ENCODE assay signal across 1 cellular context in the genomic region with DNA sequence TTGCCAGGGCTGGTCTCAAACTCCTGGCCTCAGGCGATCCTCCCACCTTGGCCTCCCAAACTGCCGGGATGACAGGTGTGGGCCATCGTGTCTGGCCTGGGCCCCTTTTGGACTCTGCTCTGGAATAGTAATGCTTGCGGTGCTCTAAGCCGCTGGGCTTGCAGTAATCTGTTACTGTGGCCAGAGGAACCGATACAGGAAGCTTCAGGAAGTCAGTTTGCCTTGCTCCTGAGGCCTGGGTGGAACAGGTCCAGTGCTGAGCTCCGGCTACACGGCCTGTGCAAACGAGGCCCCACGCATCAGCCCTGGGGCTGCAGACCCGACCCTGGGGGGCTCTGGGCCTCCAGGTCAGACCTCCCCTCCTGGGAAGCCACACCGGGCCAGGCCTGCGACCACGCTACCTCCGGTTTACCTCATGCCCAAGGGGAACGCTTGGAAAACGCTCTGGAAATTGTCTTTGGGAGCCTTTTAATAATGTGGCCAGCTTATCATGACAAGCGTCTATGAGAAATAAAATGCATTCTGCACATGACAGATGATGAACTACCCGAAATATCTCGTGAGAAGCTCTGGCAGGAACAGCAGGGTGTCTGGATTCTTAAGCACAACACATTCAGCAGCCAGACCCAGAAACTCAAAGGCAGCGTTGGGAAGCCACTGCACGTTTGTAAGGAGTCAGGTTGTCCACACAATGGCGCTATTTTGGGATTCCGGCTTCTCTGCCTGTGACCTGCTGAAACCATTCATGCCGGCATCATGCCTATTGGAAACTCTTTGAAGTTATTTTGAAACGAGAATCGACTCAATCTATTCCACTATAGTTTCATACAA.
TF ChIP-seq lines count a peak whose summit lies in the region.

No MANE protein-coding gene starts in this region.

TF ChIP-seq in HepG2, 621 proteins besides CTCF, POLR2A, EP300 and RAD21 (continued from another document and continues in another):
- TF ChIP-seq ZBTB37 (CRISPR knock-in tag; IDR thresholded peaks at IDR 0.05), result no peak
- no peak for TF ChIP-seq ZNF552 (CRISPR knock-in tag; IDR thresholded peaks at IDR 0.05; ENCODE audit: borderline replicate concordance)
- no peak; the same call in none of the 2 replicates for TF ChIP-seq KAT7 (CRISPR knock-in tag; IDR thresholded peaks at IDR 0.05; ENCODE audit: borderline replicate concordance)
- no peak for TF ChIP-seq ZBTB21 (CRISPR knock-in tag; IDR thresholded peaks at IDR 0.05)
- no peak for TF ChIP-seq HMG20B (CRISPR knock-in tag; conservative IDR thresholded peaks at IDR 0.05)
- TF ChIP-seq ZNF652 (CRISPR knock-in tag; IDR thresholded peaks at IDR 0.05; ENCODE audit: borderline replicate concordance, low read depth), result no peak
- TF ChIP-seq, protein P1, sequence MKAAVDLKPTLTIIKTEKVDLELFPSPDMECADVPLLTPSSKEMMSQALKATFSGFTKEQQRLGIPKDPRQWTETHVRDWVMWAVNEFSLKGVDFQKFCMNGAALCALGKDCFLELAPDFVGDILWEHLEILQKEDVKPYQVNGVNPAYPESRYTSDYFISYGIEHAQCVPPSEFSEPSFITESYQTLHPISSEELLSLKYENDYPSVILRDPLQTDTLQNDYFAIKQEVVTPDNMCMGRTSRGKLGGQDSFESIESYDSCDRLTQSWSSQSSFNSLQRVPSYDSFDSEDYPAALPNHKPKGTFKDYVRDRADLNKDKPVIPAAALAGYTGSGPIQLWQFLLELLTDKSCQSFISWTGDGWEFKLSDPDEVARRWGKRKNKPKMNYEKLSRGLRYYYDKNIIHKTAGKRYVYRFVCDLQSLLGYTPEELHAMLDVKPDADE (CRISPR knock-in tag; IDR thresholded peaks at IDR 0.05), result no peak
- TF ChIP-seq ARID3A (IDR thresholded peaks at IDR 0.05; ENCODE audit: low read depth, low read length), result no peak
- TF ChIP-seq HOXA5 (CRISPR knock-in tag; IDR thresholded peaks at IDR 0.05), result no peak
- no peak for TF ChIP-seq ARID4A (CRISPR knock-in tag; IDR thresholded peaks at IDR 0.05; ENCODE audit: borderline replicate concordance)
- peak; percentile 76 for TF ChIP-seq ZFX (CRISPR knock-in tag; IDR thresholded peaks at IDR 0.05; ENCODE audit: low read depth)
- TF ChIP-seq, protein P2, sequence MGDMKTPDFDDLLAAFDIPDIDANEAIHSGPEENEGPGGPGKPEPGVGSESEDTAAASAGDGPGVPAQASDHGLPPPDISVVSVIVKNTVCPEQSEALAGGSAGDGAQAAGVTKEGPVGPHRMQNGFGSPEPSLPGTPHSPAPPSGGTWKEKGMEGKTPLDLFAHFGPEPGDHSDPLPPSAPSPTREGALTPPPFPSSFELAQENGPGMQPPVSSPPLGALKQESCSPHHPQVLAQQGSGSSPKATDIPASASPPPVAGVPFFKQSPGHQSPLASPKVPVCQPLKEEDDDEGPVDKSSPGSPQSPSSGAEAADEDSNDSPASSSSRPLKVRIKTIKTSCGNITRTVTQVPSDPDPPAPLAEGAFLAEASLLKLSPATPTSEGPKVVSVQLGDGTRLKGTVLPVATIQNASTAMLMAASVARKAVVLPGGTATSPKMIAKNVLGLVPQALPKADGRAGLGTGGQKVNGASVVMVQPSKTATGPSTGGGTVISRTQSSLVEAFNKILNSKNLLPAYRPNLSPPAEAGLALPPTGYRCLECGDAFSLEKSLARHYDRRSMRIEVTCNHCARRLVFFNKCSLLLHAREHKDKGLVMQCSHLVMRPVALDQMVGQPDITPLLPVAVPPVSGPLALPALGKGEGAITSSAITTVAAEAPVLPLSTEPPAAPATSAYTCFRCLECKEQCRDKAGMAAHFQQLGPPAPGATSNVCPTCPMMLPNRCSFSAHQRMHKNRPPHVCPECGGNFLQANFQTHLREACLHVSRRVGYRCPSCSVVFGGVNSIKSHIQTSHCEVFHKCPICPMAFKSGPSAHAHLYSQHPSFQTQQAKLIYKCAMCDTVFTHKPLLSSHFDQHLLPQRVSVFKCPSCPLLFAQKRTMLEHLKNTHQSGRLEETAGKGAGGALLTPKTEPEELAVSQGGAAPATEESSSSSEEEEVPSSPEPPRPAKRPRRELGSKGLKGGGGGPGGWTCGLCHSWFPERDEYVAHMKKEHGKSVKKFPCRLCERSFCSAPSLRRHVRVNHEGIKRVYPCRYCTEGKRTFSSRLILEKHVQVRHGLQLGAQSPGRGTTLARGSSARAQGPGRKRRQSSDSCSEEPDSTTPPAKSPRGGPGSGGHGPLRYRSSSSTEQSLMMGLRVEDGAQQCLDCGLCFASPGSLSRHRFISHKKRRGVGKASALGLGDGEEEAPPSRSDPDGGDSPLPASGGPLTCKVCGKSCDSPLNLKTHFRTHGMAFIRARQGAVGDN (CRISPR knock-in tag; IDR thresholded peaks at IDR 0.05), result peak; percentile 74
- TF ChIP-seq SPEN (CRISPR knock-in tag; IDR thresholded peaks at IDR 0.05; ENCODE audit: low read depth), result peak; percentile 51
- TF ChIP-seq, protein P3, sequence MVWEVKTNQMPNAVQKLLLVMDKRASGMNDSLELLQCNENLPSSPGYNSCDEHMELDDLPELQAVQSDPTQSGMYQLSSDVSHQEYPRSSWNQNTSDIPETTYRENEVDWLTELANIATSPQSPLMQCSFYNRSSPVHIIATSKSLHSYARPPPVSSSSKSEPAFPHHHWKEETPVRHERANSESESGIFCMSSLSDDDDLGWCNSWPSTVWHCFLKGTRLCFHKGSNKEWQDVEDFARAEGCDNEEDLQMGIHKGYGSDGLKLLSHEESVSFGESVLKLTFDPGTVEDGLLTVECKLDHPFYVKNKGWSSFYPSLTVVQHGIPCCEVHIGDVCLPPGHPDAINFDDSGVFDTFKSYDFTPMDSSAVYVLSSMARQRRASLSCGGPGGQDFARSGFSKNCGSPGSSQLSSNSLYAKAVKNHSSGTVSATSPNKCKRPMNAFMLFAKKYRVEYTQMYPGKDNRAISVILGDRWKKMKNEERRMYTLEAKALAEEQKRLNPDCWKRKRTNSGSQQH (CRISPR knock-in tag; IDR thresholded peaks at IDR 0.05; ENCODE audit: low read depth), result no peak
- TF ChIP-seq ZNF749 (CRISPR knock-in tag; IDR thresholded peaks at IDR 0.05; ENCODE audit: borderline replicate concordance), result no peak
- TF ChIP-seq ZNF629 (CRISPR knock-in tag; conservative IDR thresholded peaks at IDR 0.05), result no peak
- TF ChIP-seq NCOA5 (CRISPR knock-in tag; IDR thresholded peaks at IDR 0.05), result no peak
- TF ChIP-seq SNAI1 (CRISPR knock-in tag; IDR thresholded peaks at IDR 0.05; ENCODE audit: borderline replicate concordance), result no peak
- TF ChIP-seq SAP130 (CRISPR knock-in tag; IDR thresholded peaks at IDR 0.05; ENCODE audit: low read depth), result peak; percentile 12; the same call in 1 of the 2 replicates
- no peak for TF ChIP-seq ZNF589 (CRISPR knock-in tag; conservative IDR thresholded peaks at IDR 0.05)
- no peak for TF ChIP-seq EHMT2 (IDR thresholded peaks at IDR 0.05; ENCODE audit: borderline replicate concordance, low read depth, low read length)
- no peak for TF ChIP-seq RNF2 (conservative IDR thresholded peaks at IDR 0.05; ENCODE audit: low read depth)
- TF ChIP-seq PHB2 (IDR thresholded peaks at IDR 0.05; ENCODE audit: partially characterized antibody), result no peak
- no peak for TF ChIP-seq ATAD3A (CRISPR knock-in tag; IDR thresholded peaks at IDR 0.05)
- TF ChIP-seq TBP (CRISPR knock-in tag; IDR thresholded peaks at IDR 0.05), result no peak
- TF ChIP-seq SNAPC2 (CRISPR knock-in tag; IDR thresholded peaks at IDR 0.05), result no peak
- no peak for TF ChIP-seq ZNF777 (CRISPR knock-in tag; IDR thresholded peaks at IDR 0.05)
- TF ChIP-seq HNRNPUL1 (IDR thresholded peaks at IDR 0.05; ENCODE audit: low read depth, low read length), result no peak
- TF ChIP-seq, protein P4, sequence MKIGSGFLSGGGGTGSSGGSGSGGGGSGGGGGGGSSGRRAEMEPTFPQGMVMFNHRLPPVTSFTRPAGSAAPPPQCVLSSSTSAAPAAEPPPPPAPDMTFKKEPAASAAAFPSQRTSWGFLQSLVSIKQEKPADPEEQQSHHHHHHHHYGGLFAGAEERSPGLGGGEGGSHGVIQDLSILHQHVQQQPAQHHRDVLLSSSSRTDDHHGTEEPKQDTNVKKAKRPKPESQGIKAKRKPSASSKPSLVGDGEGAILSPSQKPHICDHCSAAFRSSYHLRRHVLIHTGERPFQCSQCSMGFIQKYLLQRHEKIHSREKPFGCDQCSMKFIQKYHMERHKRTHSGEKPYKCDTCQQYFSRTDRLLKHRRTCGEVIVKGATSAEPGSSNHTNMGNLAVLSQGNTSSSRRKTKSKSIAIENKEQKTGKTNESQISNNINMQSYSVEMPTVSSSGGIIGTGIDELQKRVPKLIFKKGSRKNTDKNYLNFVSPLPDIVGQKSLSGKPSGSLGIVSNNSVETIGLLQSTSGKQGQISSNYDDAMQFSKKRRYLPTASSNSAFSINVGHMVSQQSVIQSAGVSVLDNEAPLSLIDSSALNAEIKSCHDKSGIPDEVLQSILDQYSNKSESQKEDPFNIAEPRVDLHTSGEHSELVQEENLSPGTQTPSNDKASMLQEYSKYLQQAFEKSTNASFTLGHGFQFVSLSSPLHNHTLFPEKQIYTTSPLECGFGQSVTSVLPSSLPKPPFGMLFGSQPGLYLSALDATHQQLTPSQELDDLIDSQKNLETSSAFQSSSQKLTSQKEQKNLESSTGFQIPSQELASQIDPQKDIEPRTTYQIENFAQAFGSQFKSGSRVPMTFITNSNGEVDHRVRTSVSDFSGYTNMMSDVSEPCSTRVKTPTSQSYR (CRISPR knock-in tag; IDR thresholded peaks at IDR 0.05; ENCODE audit: borderline replicate concordance), result no peak
- TF ChIP-seq FOXJ3 (CRISPR knock-in tag; IDR thresholded peaks at IDR 0.05; ENCODE audit: borderline replicate concordance), result no peak
- no peak for TF ChIP-seq DMAP1 (CRISPR knock-in tag; IDR thresholded peaks at IDR 0.05)
- TF ChIP-seq NR0B2 (CRISPR knock-in tag; IDR thresholded peaks at IDR 0.05), result no peak
- TF ChIP-seq ZNF850 (CRISPR knock-in tag; conservative IDR thresholded peaks at IDR 0.05), result no peak
- TF ChIP-seq, protein P5, sequence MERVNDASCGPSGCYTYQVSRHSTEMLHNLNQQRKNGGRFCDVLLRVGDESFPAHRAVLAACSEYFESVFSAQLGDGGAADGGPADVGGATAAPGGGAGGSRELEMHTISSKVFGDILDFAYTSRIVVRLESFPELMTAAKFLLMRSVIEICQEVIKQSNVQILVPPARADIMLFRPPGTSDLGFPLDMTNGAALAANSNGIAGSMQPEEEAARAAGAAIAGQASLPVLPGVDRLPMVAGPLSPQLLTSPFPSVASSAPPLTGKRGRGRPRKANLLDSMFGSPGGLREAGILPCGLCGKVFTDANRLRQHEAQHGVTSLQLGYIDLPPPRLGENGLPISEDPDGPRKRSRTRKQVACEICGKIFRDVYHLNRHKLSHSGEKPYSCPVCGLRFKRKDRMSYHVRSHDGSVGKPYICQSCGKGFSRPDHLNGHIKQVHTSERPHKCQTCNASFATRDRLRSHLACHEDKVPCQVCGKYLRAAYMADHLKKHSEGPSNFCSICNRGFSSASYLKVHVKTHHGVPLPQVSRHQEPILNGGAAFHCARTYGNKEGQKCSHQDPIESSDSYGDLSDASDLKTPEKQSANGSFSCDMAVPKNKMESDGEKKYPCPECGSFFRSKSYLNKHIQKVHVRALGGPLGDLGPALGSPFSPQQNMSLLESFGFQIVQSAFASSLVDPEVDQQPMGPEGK (CRISPR knock-in tag; IDR thresholded peaks at IDR 0.05), result no peak; the same call in 1 of the 2 replicates
- TF ChIP-seq MAFK (conservative IDR thresholded peaks at IDR 0.05 in 1 of 2, IDR thresholded peaks at IDR 0.05 in 1 of 2; ENCODE audit: low read length in 2 of 2), result no peak
- peak; percentile 69 for TF ChIP-seq ZNF607 (CRISPR knock-in tag; IDR thresholded peaks at IDR 0.05; ENCODE audit: borderline replicate concordance)
- TF ChIP-seq KDM1A (CRISPR knock-in tag; IDR thresholded peaks at IDR 0.05), result no peak
